In the genomic region with DNA sequence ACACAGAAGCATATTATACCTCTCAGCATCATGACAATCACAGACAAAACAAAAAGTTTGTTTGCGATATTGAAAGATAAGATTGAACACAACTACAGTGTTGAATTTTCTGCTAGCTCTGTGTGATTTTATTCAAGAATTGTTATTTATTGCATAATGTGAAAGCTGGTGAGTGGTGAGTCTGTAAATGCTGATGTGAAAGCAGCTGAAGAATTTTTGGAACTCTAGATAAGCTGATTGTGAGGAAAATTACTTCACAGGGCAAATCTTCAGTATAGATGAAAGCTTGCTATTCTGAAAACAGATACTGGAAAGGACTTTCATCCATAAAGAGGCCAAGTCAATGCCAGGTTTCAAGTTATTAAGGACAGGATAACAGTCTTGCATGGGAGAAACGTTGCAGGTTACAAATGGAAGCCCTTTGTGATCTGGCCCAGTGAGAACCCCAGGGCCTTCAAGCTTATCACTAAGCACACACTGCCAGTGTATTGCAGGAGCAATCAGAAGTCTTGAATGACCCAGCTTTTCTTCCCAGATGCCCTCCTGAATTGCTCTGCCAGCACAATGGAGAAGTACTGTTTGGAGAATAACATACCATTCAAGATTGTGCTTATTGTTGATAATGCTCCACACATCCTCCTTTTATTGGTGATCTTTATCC, we compare ENCODE assay signal across 18 cellular contexts.
DNase-seq lines count a peak whose midpoint lies in the region; ATAC-seq, FAIRE-seq and TF ChIP-seq lines count a peak whose summit lies in the region.
"Had no signal": no experiment of that assay in that cellular context is flagged by ENCODE, and none has a peak within 500 bp of the region (broad histone marks: within the 10 kb centered on the region; RNA-seq: fewer than 3 reads in every experiment).

No MANE protein-coding gene starts in this region.

- H3K27me3 ChIP-seq in CD4-positive, CD25-positive, alpha-beta regulatory T cell (ENCODE audit: control insufficient read depth, insufficient read depth, low read length), result no peaks in the 10 kb centered on the region
- H3K27me3 ChIP-seq in astrocyte (ENCODE audit: insufficient read depth, low read length), result no peaks in the 10 kb centered on the region
- H3K27me3 ChIP-seq: left lung, upper lobe of right lung had no signal

- H3K4me1 ChIP-seq in CD4-positive, CD25-positive, alpha-beta regulatory T cell (ENCODE audit: control insufficient read depth, insufficient read depth, low read length, poor library complexity, severe bottlenecking), result no peaks in the 10 kb centered on the region
- no peaks in the 10 kb centered on the region for H3K4me1 ChIP-seq in astrocyte (ENCODE audit: insufficient read depth, low read length)
- H3K4me1 ChIP-seq: left lung, upper lobe of right lung had no signal

- peaks cover 3% of the 10 kb centered on the region for H4K20me1 ChIP-seq in astrocyte (ENCODE audit: insufficient read depth, low read length)

- no peak for ATAC-seq in CD4-positive, CD25-positive, alpha-beta regulatory T cell (ENCODE audit: low read depth in 2 of 2)
- ATAC-seq in memory B cell (ENCODE audit: low read depth) (no peak), GM19324 (IDR thresholded peaks at IDR 0.05; ENCODE audit: low FRiP score, unreplicated experiment) (no peak)
- ATAC-seq: activated T-helper 17 cell treated with anti-CD3 and anti-CD28 coated beads, Interleukin-2, amount 50 U/mL, for 72 hours; left lung; upper lobe of right lung had no signal

- H3K27ac ChIP-seq in 22Rv1, result 0 out of 2 replicates have a peak overlapping the region, but pooled peaks have one; percentile 24
- H3K27ac ChIP-seq in CD4-positive, CD25-positive, alpha-beta regulatory T cell (ENCODE audit: insufficient read depth, low read length, poor library complexity, severe bottlenecking), result no peak overlapping the region
- no peak overlapping the region for H3K27ac ChIP-seq in astrocyte (ENCODE audit: low read depth, low read length)
- H3K27ac ChIP-seq: left lung, upper lobe of right lung had no signal

- no peak for FAIRE-seq in astrocyte (lab: Jason Lieb, UNC)

- H3K9me3 ChIP-seq in CD4-positive, CD25-positive, alpha-beta regulatory T cell (ENCODE audit: control insufficient read depth in 2 of 2, low read length in 2 of 2), result no peaks in the 10 kb centered on the region
- peaks cover 2% of the 10 kb centered on the region for H3K9me3 ChIP-seq in astrocyte (ENCODE audit: insufficient read depth, low read depth, low read length)
- H3K9me3 ChIP-seq: upper lobe of right lung had no signal

- H2AFZ ChIP-seq in astrocyte (ENCODE audit: low read depth, low read length), result no peak overlapping the region

- H3K36me3 ChIP-seq in CD4-positive, CD25-positive, alpha-beta regulatory T cell (ENCODE audit: control insufficient read depth, insufficient read depth, low read length), result peaks cover 89% of the 10 kb centered on the region
- H3K36me3 ChIP-seq in astrocyte (ENCODE audit: insufficient read depth, low read length), result peaks cover 50% of the 10 kb centered on the region

- H3K4me3 ChIP-seq in CD4-positive, CD25-positive, alpha-beta regulatory T cell (ENCODE audit: low read depth, low read length), result no peak overlapping the region
- no peak overlapping the region for H3K4me3 ChIP-seq in astrocyte (ENCODE audit: insufficient read depth, low read depth, low read length)
- H3K4me3 ChIP-seq: left lung, upper lobe of right lung had no signal

- H3K9me3 Mint-ChIP-seq in CD4-positive, CD25-positive, alpha-beta regulatory T cell, result peaks cover 0 to 7% (median 1%) of the 10 kb centered on the region in 7 donors
- H3K9me3 Mint-ChIP-seq in astrocyte (ENCODE audit: unreplicated experiment) (peaks cover 6% of the 10 kb centered on the region), memory B cell (peaks cover 2% of the 10 kb centered on the region)
- H3K9me3 Mint-ChIP-seq: activated T-helper 17 cell treated with anti-CD3 and anti-CD28 coated beads, Interleukin-2, amount 50 U/mL, for 72 hours had no signal

- no peak overlapping the region for H3K4me2 ChIP-seq in astrocyte (ENCODE audit: low read length)

- H3K79me2 ChIP-seq in astrocyte (ENCODE audit: insufficient read depth, low read length), result peaks cover 4% of the 10 kb centered on the region

- H3K9ac ChIP-seq in astrocyte (ENCODE audit: low read length), result no peak overlapping the region

- H3K27me3 Mint-ChIP-seq in CD4-positive, CD25-positive, alpha-beta regulatory T cell, result no peaks in the 10 kb centered on the region
- H3K27me3 Mint-ChIP-seq in astrocyte (ENCODE audit: low read depth, unreplicated experiment), result no peaks in the 10 kb centered on the region
- H3K27me3 Mint-ChIP-seq in memory B cell, result no peaks in the 10 kb centered on the region
- H3K27me3 Mint-ChIP-seq: activated T-helper 17 cell treated with anti-CD3 and anti-CD28 coated beads, Interleukin-2, amount 50 U/mL, for 72 hours; B cell had no signal

- no peak overlapping the region for H3K4me3 Mint-ChIP-seq in CD4-positive, CD25-positive, alpha-beta regulatory T cell
- H3K4me3 Mint-ChIP-seq in astrocyte (ENCODE audit: unreplicated experiment), result no peak overlapping the region
- no peak overlapping the region for H3K4me3 Mint-ChIP-seq in memory B cell
- H3K4me3 Mint-ChIP-seq: activated T-helper 17 cell treated with anti-CD3 and anti-CD28 coated beads, Interleukin-2, amount 50 U/mL, for 72 hours; B cell had no signal

- H3K4me1 Mint-ChIP-seq in CD4-positive, CD25-positive, alpha-beta regulatory T cell, result peaks cover 12 to 26% (median 17%) of the 10 kb centered on the region in 4 donors
- peaks cover 20% of the 10 kb centered on the region for H3K4me1 Mint-ChIP-seq in astrocyte (ENCODE audit: low read depth, unreplicated experiment)
- peaks cover 4% of the 10 kb centered on the region for H3K4me1 Mint-ChIP-seq in memory B cell
- H3K4me1 Mint-ChIP-seq: B cell had no signal

- peaks cover 72% of the 10 kb centered on the region for H3K36me3 Mint-ChIP-seq in CD4-positive, CD25-positive, alpha-beta regulatory T cell
- H3K36me3 Mint-ChIP-seq in astrocyte (ENCODE audit: low read depth, unreplicated experiment) (peaks cover 31% of the 10 kb centered on the region), memory B cell (peaks cover 53% of the 10 kb centered on the region)

- peak overlapping the region in 2 of 3 donors; percentile 16 to 52 for H3K27ac Mint-ChIP-seq in CD4-positive, CD25-positive, alpha-beta regulatory T cell
- H3K27ac Mint-ChIP-seq in astrocyte (ENCODE audit: unreplicated experiment) (peak overlapping the region; percentile 79), memory B cell (peak overlapping the region; percentile 26)
- H3K27ac Mint-ChIP-seq: B cell had no signal

- TF ChIP-seq CTCF in 22Rv1 (IDR thresholded peaks at IDR 0.05) (no peak), astrocyte (IDR thresholded peaks at IDR 0.05; ENCODE audit: insufficient read depth, low read depth, low read length) (no peak)

- no peak for DNase-seq in CD4-positive, CD25-positive, alpha-beta regulatory T cell
- DNase-seq in astrocyte (ENCODE audit: low read depth) (peak; percentile 22), memory B cell (ENCODE audit: low spot score in 2 of 2) (no peak), NCI-H1930 (lab: John Stamatoyannopoulos, UW) (no peak), NCI-H146 treated with DMSO at 0.1 percent for 48 hours (lab: John Stamatoyannopoulos, UW; ENCODE audit: unreplicated experiment) (no peak)
- DNase-seq: dermis blood vessel endothelial cell; KG1; left lung; NCI-H1048; NCI-H2081 treated with DMSO at 0.1 percent for 48 hours; NCI-H69; Right ventricle myocardium superior; stimulated activated CD4-positive, alpha-beta T cell treated with anti-CD3 and anti-CD28 coated beads, Interleukin-2, amount 100 ng/mL, for 48 hours; upper lobe of right lung had no signal

Comparison
In these comparisons a context has a peak if more than half of its experiments do, and no peak if none do; other contexts are left out.
1. H3K27ac Mint-ChIP-seq: peak in every context shown above with its lines; median percentile 79 in astrocyte; 34 in CD4-positive, CD25-positive, alpha-beta regulatory T cell; 26 in memory B cell.